In genomic region chr13:45415112-45415511, GRCh38 we compare ENCODE assay signal across 1 cellular context.
TF ChIP-seq lines count a peak whose summit lies in the region.

No MANE protein-coding gene starts in this region.

TF ChIP-seq in endothelial cell of umbilical vein, 7 proteins besides CTCF, POLR2A, EP300 and RAD21 (continued from another document):
- TF ChIP-seq, protein P1, sequence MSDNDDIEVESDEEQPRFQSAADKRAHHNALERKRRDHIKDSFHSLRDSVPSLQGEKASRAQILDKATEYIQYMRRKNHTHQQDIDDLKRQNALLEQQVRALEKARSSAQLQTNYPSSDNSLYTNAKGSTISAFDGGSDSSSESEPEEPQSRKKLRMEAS (IDR thresholded peaks at IDR 0.05; ENCODE audit: insufficient read depth, insufficient read length): no peak
- TF ChIP-seq EZH2 (IDR thresholded peaks at IDR 0.05; ENCODE audit: borderline replicate concordance, low read depth, low read length, severe bottlenecking) (no peak), GATA2 (IDR thresholded peaks at IDR 0.05; ENCODE audit: insufficient read depth, insufficient read length, low read depth, low read length) (no peak), FOS (IDR thresholded peaks at IDR 0.05; ENCODE audit: borderline replicate concordance, insufficient read depth, low read length) (no peak)
